In genomic region chr3:102195198-102195948, GRCh38 we compare ENCODE assay signal across 11 cellular contexts.
DNase-seq lines count a peak whose midpoint lies in the region; ATAC-seq and TF ChIP-seq lines count a peak whose summit lies in the region.
"Had no signal": no experiment of that assay in that cellular context is flagged by ENCODE, and none has a peak within 500 bp of the region (broad histone marks: within the 10 kb centered on the region; RNA-seq: fewer than 3 reads in every experiment).

No MANE protein-coding gene starts in this region.

- no peaks in the 10 kb centered on the region for H3K9me3 Mint-ChIP-seq in progenitor cell of endocrine pancreas (ENCODE audit: low read depth)
- H3K9me3 Mint-ChIP-seq in effector memory CD8-positive, alpha-beta T cell: no peaks in the 10 kb centered on the region

- H3K4me3 Mint-ChIP-seq in progenitor cell of endocrine pancreas (ENCODE audit: low read depth): no peak overlapping the region
- H3K4me3 Mint-ChIP-seq in effector memory CD8-positive, alpha-beta T cell: no peak overlapping the region
- H3K4me3 Mint-ChIP-seq: activated naive CD8-positive, alpha-beta T cell treated with anti-CD3 and anti-CD28 coated beads for 36 hours had no signal

- no peaks in the 10 kb centered on the region for H3K27me3 Mint-ChIP-seq in progenitor cell of endocrine pancreas
- H3K27me3 Mint-ChIP-seq in effector memory CD8-positive, alpha-beta T cell: no peaks in the 10 kb centered on the region
- H3K27me3 Mint-ChIP-seq: activated naive CD8-positive, alpha-beta T cell treated with anti-CD3 and anti-CD28 coated beads for 36 hours had no signal

- no peak for ATAC-seq in effector memory CD8-positive, alpha-beta T cell (replicated peaks)
- no peak for ATAC-seq in HG03571 (IDR thresholded peaks at IDR 0.05; ENCODE audit: unreplicated experiment)
- no peak for ATAC-seq in HG02870 (IDR thresholded peaks at IDR 0.05; ENCODE audit: unreplicated experiment)
- ATAC-seq in GM19452 (IDR thresholded peaks at IDR 0.05; ENCODE audit: unreplicated experiment): no peak

- H3K4me3 ChIP-seq in epithelial cell of proximal tubule (ENCODE audit: low read depth, low read length): peak overlapping the region; percentile 9

- H3K4me1 Mint-ChIP-seq in progenitor cell of endocrine pancreas (ENCODE audit: low read depth): peaks cover 8% of the 10 kb centered on the region
- no peaks in the 10 kb centered on the region for H3K4me1 Mint-ChIP-seq in effector memory CD8-positive, alpha-beta T cell (ENCODE audit: low read depth in 2 of 2)

- H3K36me3 Mint-ChIP-seq in progenitor cell of endocrine pancreas (ENCODE audit: insufficient read depth): no peaks in the 10 kb centered on the region
- no peaks in the 10 kb centered on the region for H3K36me3 Mint-ChIP-seq in effector memory CD8-positive, alpha-beta T cell (ENCODE audit: insufficient read depth)

- peak; percentile 70 for DNase-seq in ELR (ENCODE audit: low read depth)
- DNase-seq in M059J (ENCODE audit: low read depth): peak; percentile 63
- peak; percentile 91 for DNase-seq in epithelial cell of proximal tubule (ENCODE audit: low read depth)
- DNase-seq in progenitor cell of endocrine pancreas (ENCODE audit: low spot score, unreplicated experiment): no peak
- no peak for DNase-seq in effector memory CD8-positive, alpha-beta T cell
- DNase-seq: activated CD8-positive, alpha-beta memory T cell treated with anti-CD3 and anti-CD28 coated beads for 24 hours; activated naive CD8-positive, alpha-beta T cell treated with anti-CD3 and anti-CD28 coated beads for 36 hours; NCI-H1930 had no signal

- H3K27ac Mint-ChIP-seq in progenitor cell of endocrine pancreas: peak overlapping the region; percentile 59
- no peak overlapping the region for H3K27ac Mint-ChIP-seq in effector memory CD8-positive, alpha-beta T cell
- H3K27ac Mint-ChIP-seq: activated naive CD8-positive, alpha-beta T cell treated with anti-CD3 and anti-CD28 coated beads for 36 hours had no signal

- TF ChIP-seq CTCF in epithelial cell of proximal tubule (conservative IDR thresholded peaks at IDR 0.05; ENCODE audit: low read depth, low read length) (no peak), progenitor cell of endocrine pancreas (IDR thresholded peaks at IDR 0.05; ENCODE audit: unreplicated experiment) (no peak)

Comparison
In these comparisons a context has a peak if more than half of its experiments do, and no peak if none do; other contexts are left out.
1. DNase-seq: peak in ELR (single experiment), M059J (single experiment) and epithelial cell of proximal tubule (single experiment); none in progenitor cell of endocrine pancreas (single experiment) and effector memory CD8-positive, alpha-beta T cell (0 of 3).